In genomic region chr22:21044931-21045584, GRCh38 we compare ENCODE assay signal across 9 cellular contexts. TPM values are rescaled to one million over a fixed set of nuclear protein-coding genes. Genes with fewer than 3 reads are reported as not detected.
DNase-seq lines count a peak whose midpoint lies in the region; ATAC-seq and TF ChIP-seq lines count a peak whose summit lies in the region.
"Had no signal": no experiment of that assay in that cellular context is flagged by ENCODE, and none has a peak within 500 bp of the region (broad histone marks: within the 10 kb centered on the region; RNA-seq: fewer than 3 reads in every experiment).

No MANE protein-coding gene starts in this region.

- no peaks in the 10 kb centered on the region for H3K36me3 ChIP-seq in breast epithelium
- H3K36me3 ChIP-seq in right lobe of liver: no peaks in the 10 kb centered on the region
- no peaks in the 10 kb centered on the region for H3K36me3 ChIP-seq in transverse colon

- in situ Hi-C loops in transverse colon (cut with MboI; ENCODE audit: low pct_ligation_motif_present in 1 of 4, low pct_unique_long_range_greater_than_20kb in 1 of 4, low sequenced_read_pairs in 3 of 4): no loop called here

- WGBS in right lobe of liver (ENCODE audit: insufficient coverage, low coverage, low lambda C conversion rate, missing lambda C conversion rate): 11% methylated on average over 13 of the region's 15 CpGs
- 13 to 21% methylated on average over 7 to 15 of the region's 15 CpGs for WGBS in transverse colon (ENCODE audit: low coverage in 1 of 2), 2 donors

- DNase-seq in DMS53 (lab: John Stamatoyannopoulos, UW): peak; percentile 60
- DNase-seq in DMS53 treated with DMSO at 0.1 percent for 48 hours (lab: John Stamatoyannopoulos, UW; ENCODE audit: unreplicated experiment): no peak
- DNase-seq in NCI-H2171 treated with DMSO at 0.1 percent for 48 hours (lab: John Stamatoyannopoulos, UW): peak; percentile 73
- DNase-seq in breast epithelium (ENCODE audit: low spot score in 2 of 2): no peak
- DNase-seq in right lobe of liver: no peak
- no peak for DNase-seq in transverse colon
- DNase-seq in RKO (ENCODE audit: low spot score): no peak

- TF ChIP-seq EP300 in transverse colon (IDR thresholded peaks at IDR 0.05; ENCODE audit: low read depth): no peak

- H3K4me3 ChIP-seq in breast epithelium (peak overlapping the region; percentile 21 to 55 (median 45)), right lobe of liver (peak overlapping the region in 1 of 3 donors; percentile 15), transverse colon (peak overlapping the region in 3 of 4 donors; percentile 26 to 44 (median 30))

- ATAC-seq in right lobe of liver (peak; percentile 8 to 32 (median 18)), HG02870 (IDR thresholded peaks at IDR 0.05; ENCODE audit: unreplicated experiment) (no peak)

- TF ChIP-seq CTCF in breast epithelium (IDR thresholded peaks at IDR 0.05) (no peak), right lobe of liver (IDR thresholded peaks at IDR 0.05) (no peak), transverse colon (IDR thresholded peaks at IDR 0.05) (no peak)

- no peak for TF ChIP-seq POLR2A in breast epithelium (IDR thresholded peaks at IDR 0.05)
- TF ChIP-seq POLR2A in right lobe of liver (IDR thresholded peaks at IDR 0.05): no peak
- no peak for TF ChIP-seq POLR2A in transverse colon (IDR thresholded peaks at IDR 0.05)

- H3K4me1 ChIP-seq in breast epithelium (no peaks in the 10 kb centered on the region), right lobe of liver (peaks cover 0 to 4% (median 0%) of the 10 kb centered on the region in 4 donors), transverse colon (peaks cover 9 to 27% (median 21%) of the 10 kb centered on the region in 4 donors)

- H3K27ac ChIP-seq in breast epithelium (no peak overlapping the region), right lobe of liver (no peak overlapping the region), transverse colon (peak overlapping the region in 1 of 4 donors; percentile 75)
- H3K27ac ChIP-seq: 22Rv1 had no signal

- no peaks in the 10 kb centered on the region for H3K27me3 ChIP-seq in breast epithelium
- no peaks in the 10 kb centered on the region for H3K27me3 ChIP-seq in right lobe of liver
- H3K27me3 ChIP-seq in transverse colon: peaks cover 15% of the 10 kb centered on the region

- intact Hi-C loops in breast epithelium (cut with DNase I; ENCODE audit: low total_unique reads): no loop called here
- intact Hi-C loops in right lobe of liver (cut with DNase I): no loop called here
- intact Hi-C loops in transverse colon (cut with DNase I; ENCODE audit: low total_unique reads): no loop called here

- H3K9me3 ChIP-seq in breast epithelium: no peaks in the 10 kb centered on the region
- no peaks in the 10 kb centered on the region for H3K9me3 ChIP-seq in right lobe of liver
- no peaks in the 10 kb centered on the region for H3K9me3 ChIP-seq in transverse colon

RNA-seq across cellular contexts. Expression of gene LRRC74B, which starts 0.7 kb away (rescaled TPM):
- not detected for total RNA-seq in breast epithelium
- total RNA-seq in right lobe of liver: not detected
- not detected for total RNA-seq in transverse colon

RNA-seq across cellular contexts. Expression of gene SLC7A4, which starts 12.7 kb away (rescaled TPM):
- 1 to 10 TPM; 1.6 to 2.4 (median 2.0) TPM for total RNA-seq in breast epithelium
- under 1 TPM in 5 of 6 experiments, not detected in 1; 0.12 to 0.35 (median 0.18) TPM for total RNA-seq in right lobe of liver
- 1 to 10 TPM in 1 of 4 donors, under 1 TPM in 1, not detected in 2; 0.64 to 4.1 TPM for total RNA-seq in transverse colon

RNA-seq across cellular contexts. Expression of gene P2RX6, which starts 30.1 kb away (rescaled TPM):
- total RNA-seq in breast epithelium: 1 to 10 TPM in 1 of 3 donors, not detected in 2; 1.6 TPM
- 1 to 10 TPM in 1 of 6 experiments, under 1 TPM in 4, not detected in 1; 0.09 to 1.4 (median 0.42) TPM for total RNA-seq in right lobe of liver
- 1 to 10 TPM in 1 of 4 donors, under 1 TPM in 2, not detected in 1; 0.40 to 1.7 (median 0.82) TPM for total RNA-seq in transverse colon

RNA-seq across cellular contexts. Expression of gene THAP7, which starts 43.1 kb away (rescaled TPM):
- total RNA-seq in breast epithelium (10 to 100 TPM; 35.8 to 59.9 (median 52.4) TPM), right lobe of liver (10 to 100 TPM in 5 of 6 experiments, 1 to 10 TPM in 1; 9.3 to 32.5 (median 15.6) TPM), transverse colon (10 to 100 TPM; 27.0 to 51.5 (median 32.7) TPM)

Comparison
In these comparisons a context has a peak if more than half of its experiments do, and no peak if none do; other contexts are left out.
1. DNase-seq: peak in DMS53 (single experiment) and NCI-H2171 treated with DMSO at 0.1 percent for 48 hours (single experiment); none in DMS53 treated with DMSO at 0.1 percent for 48 hours (single experiment), breast epithelium (0 of 2), right lobe of liver (0 of 3), transverse colon (single experiment) and RKO (single experiment).